ENCODE assay signal across 8 cellular contexts in the genomic region with DNA sequence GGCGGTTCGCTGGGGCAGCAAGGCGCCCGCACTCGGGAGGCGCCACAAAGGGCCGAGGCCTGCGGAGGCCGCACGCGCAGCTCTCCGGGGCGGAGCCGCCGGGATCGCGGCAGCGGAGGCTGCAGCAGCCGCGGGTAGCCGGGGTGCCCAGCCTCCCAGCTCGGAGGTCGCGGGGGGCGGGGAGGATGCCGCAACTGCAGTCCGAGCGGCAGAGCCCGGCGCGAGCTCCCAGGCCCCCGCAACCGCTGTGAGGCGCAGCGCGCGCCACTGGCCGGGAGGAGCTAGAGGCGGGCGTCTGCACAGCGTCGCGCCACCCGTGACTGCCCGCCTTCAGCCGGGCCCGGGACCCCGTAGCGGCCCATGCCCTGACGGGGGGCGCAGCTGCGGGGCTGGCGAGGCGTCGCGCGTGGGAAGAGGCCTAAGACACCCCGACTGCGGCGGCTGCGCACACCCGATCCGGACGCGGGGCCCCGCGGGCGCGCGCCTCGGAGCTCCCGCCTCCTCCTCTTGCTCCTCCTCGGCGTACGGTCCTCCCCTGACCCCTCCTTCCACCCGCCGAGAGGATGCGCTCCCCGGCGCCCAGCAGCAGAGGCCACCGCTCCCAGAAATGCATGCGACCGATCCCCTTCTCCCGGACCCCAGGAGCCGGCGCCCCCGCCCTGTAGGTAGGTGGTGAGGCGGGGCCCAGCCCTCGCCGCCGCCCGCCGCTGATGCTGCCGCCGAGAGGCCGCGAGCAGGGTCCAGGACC. TPM values are rescaled to one million over a fixed set of nuclear protein-coding genes. Genes with fewer than 3 reads are reported as not detected.
A peak's percentile ranks its signal among the peaks of the same experiment; 100 is the strongest.
DNase-seq lines count a peak whose midpoint lies in the region; ATAC-seq, FAIRE-seq and TF ChIP-seq lines count a peak whose summit lies in the region.

A gene with protein sequence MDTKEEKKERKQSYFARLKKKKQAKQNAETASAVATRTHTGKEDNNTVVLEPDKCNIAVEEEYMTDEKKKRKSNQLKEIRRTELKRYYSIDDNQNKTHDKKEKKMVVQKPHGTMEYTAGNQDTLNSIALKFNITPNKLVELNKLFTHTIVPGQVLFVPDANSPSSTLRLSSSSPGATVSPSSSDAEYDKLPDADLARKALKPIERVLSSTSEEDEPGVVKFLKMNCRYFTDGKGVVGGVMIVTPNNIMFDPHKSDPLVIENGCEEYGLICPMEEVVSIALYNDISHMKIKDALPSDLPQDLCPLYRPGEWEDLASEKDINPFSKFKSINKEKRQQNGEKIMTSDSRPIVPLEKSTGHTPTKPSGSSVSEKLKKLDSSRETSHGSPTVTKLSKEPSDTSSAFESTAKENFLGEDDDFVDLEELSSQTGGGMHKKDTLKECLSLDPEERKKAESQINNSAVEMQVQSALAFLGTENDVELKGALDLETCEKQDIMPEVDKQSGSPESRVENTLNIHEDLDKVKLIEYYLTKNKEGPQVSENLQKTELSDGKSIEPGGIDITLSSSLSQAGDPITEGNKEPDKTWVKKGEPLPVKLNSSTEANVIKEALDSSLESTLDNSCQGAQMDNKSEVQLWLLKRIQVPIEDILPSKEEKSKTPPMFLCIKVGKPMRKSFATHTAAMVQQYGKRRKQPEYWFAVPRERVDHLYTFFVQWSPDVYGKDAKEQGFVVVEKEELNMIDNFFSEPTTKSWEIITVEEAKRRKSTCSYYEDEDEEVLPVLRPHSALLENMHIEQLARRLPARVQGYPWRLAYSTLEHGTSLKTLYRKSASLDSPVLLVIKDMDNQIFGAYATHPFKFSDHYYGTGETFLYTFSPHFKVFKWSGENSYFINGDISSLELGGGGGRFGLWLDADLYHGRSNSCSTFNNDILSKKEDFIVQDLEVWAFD (plus strand): TSS at position 558 of the 748 bp plus-strand sequence. CDS start 24,395 bp downstream, outside the sequence.

- TF ChIP-seq CTCF in chondrocyte (IDR thresholded peaks at IDR 0.05) = peak; percentile 13

- H3K27ac Mint-ChIP-seq in chondrocyte (ENCODE audit: unreplicated experiment) = peak within 1 kb of the TSS; percentile 96

- FAIRE-seq in GM18507 (lab: Jason Lieb, UNC) = peak; percentile 75

- H3K9me3 Mint-ChIP-seq in chondrocyte (ENCODE audit: low read depth) = no peaks in the 10 kb centered on the region

- H3K36me3 Mint-ChIP-seq in chondrocyte (ENCODE audit: low read depth) = peaks cover 11% of the 10 kb centered on the region

- ATAC-seq in HG02981 (IDR thresholded peaks at IDR 0.05; ENCODE audit: unreplicated experiment) = peak; percentile 67

- no peaks in the 10 kb centered on the region for H3K27me3 Mint-ChIP-seq in chondrocyte (ENCODE audit: low read depth)

- H3K4me3 Mint-ChIP-seq in chondrocyte (ENCODE audit: unreplicated experiment) = peak within 1 kb of the TSS; percentile 75

- peaks cover 58% of the 10 kb centered on the region for H3K4me1 Mint-ChIP-seq in chondrocyte (ENCODE audit: low read depth)

- DNase-seq in A172 (ENCODE audit: low spot score) (peak; percentile 54), GM18507 (ENCODE audit: extremely low spot score, insufficient read length, low read depth) (no peak), NCI-H2171 treated with DMSO at 0.1 percent for 48 hours (lab: John Stamatoyannopoulos, UW) (peak; percentile 86), chondrocyte (ENCODE audit: low spot score) (peak; percentile 94), kidney tubule cell (ENCODE audit: low spot score) (peak; percentile 80)
- peak; percentile 79 for DNase-seq in activated CD4-positive, CD25-positive, alpha-beta regulatory T cell treated with anti-CD3 and anti-CD28 coated beads, Interleukin-2, amount 50 U/mL, for 72 hours
- DNase-seq in stimulated activated CD4-positive, alpha-beta T cell treated with anti-CD3 and anti-CD28 coated beads, Interleukin-1b, Interleukin-23, amount 100 ng/mL, for 24 hours (ENCODE audit: low read depth in 4 of 4, low spot score in 1 of 4) = peak in 3 of 4 experiments; percentile 56 to 67 (median 65)

RNA-seq across cellular contexts. Expression of the gene that starts here (rescaled TPM):
- 5.9 and 9.9 TPM in 2 replicates for total RNA-seq in A172 (2014; rRNA removed; shearing (Covaris generic))
- 49.6 to 80.7 TPM (median 74.9 TPM) in 3 replicates for total RNA-seq in chondrocyte
